ENCODE assay signal across 18 cellular contexts in the genomic region with DNA sequence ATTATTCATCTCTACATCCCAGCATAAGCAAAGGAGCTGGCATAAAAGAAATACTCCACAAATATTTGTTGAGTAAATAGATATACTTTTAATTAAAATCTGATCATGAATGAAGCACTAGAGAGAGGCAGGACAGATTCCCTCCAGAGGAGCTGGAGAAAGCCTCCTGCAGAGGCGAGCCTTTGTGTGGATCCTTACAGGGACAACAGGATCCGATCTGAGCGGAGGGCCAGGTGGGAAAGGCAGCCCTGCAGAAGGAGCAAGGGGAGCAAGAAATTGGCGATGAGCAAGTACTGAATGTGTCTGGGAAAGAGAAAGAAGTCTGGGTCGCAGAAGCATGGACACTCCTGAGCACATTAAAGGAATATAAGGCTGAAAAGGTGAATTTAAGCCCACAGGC.
"Had no signal": no experiment of that assay in that cellular context is flagged by ENCODE, and none has a peak within 500 bp of the region (broad histone marks: within the 10 kb centered on the region; RNA-seq: fewer than 3 reads in every experiment).

No MANE protein-coding gene starts in this region.

- H3K36me3 ChIP-seq: brain microvascular endothelial cell, right lobe of liver had no signal

- H3K27ac Mint-ChIP-seq: activated naive CD8-positive, alpha-beta T cell treated with anti-CD3 and anti-CD28 coated beads, Interleukin-2, amount 10 ng/mL, durations not matched to agents 7 days and 5 days; activated T-helper 1 cell treated with anti-CD3 and anti-CD28 coated beads, Interleukin-12 subunit alpha, Interleukin-12 subunit beta, Interleukin-2, Interleukin-4 antibody, amounts not matched to agents 30 ng/mL and 10 ng/mL and 1 ng/mL, durations not matched to agents 14 hours and 24 hours and 36 hours; naive thymus-derived CD4-positive, alpha-beta T cell; stimulated activated naive CD8-positive, alpha-beta T cell treated with anti-CD3 and anti-CD28 coated beads, Interleukin-15, amount 100 ng/mL, for 72 hours had no signal

- H3K9me3 Mint-ChIP-seq: activated naive CD8-positive, alpha-beta T cell treated with anti-CD3 and anti-CD28 coated beads, Interleukin-2, amount 10 ng/mL, durations not matched to agents 7 days and 5 days; central memory CD8-positive, alpha-beta T cell had no signal

- H3K4me1 Mint-ChIP-seq: central memory CD8-positive, alpha-beta T cell; stimulated activated naive CD8-positive, alpha-beta T cell treated with anti-CD3 and anti-CD28 coated beads, Interleukin-15, amount 100 ng/mL, for 72 hours had no signal

- H3K27me3 ChIP-seq: brain microvascular endothelial cell, right lobe of liver, testis had no signal

- ATAC-seq: left colon; naive thymus-derived CD4-positive, alpha-beta T cell; psoas muscle; right lobe of liver; stimulated activated naive CD8-positive, alpha-beta T cell treated with anti-CD3 and anti-CD28 coated beads, Interleukin-15, amount 100 ng/mL, for 72 hours had no signal

- H3K4me3 Mint-ChIP-seq: activated naive CD8-positive, alpha-beta T cell treated with anti-CD3 and anti-CD28 coated beads, Interleukin-2, amount 10 ng/mL, durations not matched to agents 7 days and 5 days; activated T-helper 1 cell treated with anti-CD3 and anti-CD28 coated beads, Interleukin-12 subunit alpha, Interleukin-12 subunit beta, Interleukin-2, Interleukin-4 antibody, amounts not matched to agents 30 ng/mL and 10 ng/mL and 1 ng/mL, durations not matched to agents 14 hours and 24 hours and 36 hours; central memory CD8-positive, alpha-beta T cell; naive thymus-derived CD4-positive, alpha-beta T cell; stimulated activated naive CD8-positive, alpha-beta T cell treated with anti-CD3 and anti-CD28 coated beads, Interleukin-15, amount 100 ng/mL, for 72 hours had no signal

- H3K27ac ChIP-seq: psoas muscle, right lobe of liver, testis had no signal

- H3K4me3 ChIP-seq: lung, psoas muscle, right lobe of liver, testis had no signal

- H3K36me3 Mint-ChIP-seq: activated naive CD8-positive, alpha-beta T cell treated with anti-CD3 and anti-CD28 coated beads, Interleukin-2, amount 10 ng/mL, durations not matched to agents 7 days and 5 days had no signal

- DNase-seq: activated CD4-positive, alpha-beta T cell treated with anti-CD3 and anti-CD28 coated beads, Interleukin-2, amount 50 U/mL, for 1 hour; activated CD8-positive, alpha-beta memory T cell treated with anti-CD3 and anti-CD28 coated beads for 24 hours; activated naive CD8-positive, alpha-beta T cell treated with anti-CD3 and anti-CD28 coated beads, Interleukin-2, amount 10 ng/mL, durations not matched to agents 7 days and 5 days; anterior cingulate cortex; brain microvascular endothelial cell; effector CD8-positive, alpha-beta T cell; foreskin melanocyte; head of caudate nucleus; left colon; naive thymus-derived CD4-positive, alpha-beta T cell; psoas muscle; right lobe of liver; stimulated activated naive CD8-positive, alpha-beta T cell treated with anti-CD3 and anti-CD28 coated beads, Interleukin-15, amount 100 ng/mL, for 72 hours; T-helper 2 cell; testis had no signal

- H3K9me3 ChIP-seq: psoas muscle, right lobe of liver, testis had no signal
